In genomic region chr4:8442596-8443358, GRCh38 we compare ENCODE assay signal across 13 cellular contexts. TPM values are rescaled to one million over a fixed set of nuclear protein-coding genes. Genes with fewer than 3 reads are reported as not detected.
DNase-seq lines count a peak whose midpoint lies in the region; ATAC-seq, FAIRE-seq and TF ChIP-seq lines count a peak whose summit lies in the region.
"Had no signal": no experiment of that assay in that cellular context is flagged by ENCODE, and none has a peak within 500 bp of the region (broad histone marks: within the 10 kb centered on the region; RNA-seq: fewer than 3 reads in every experiment).

No MANE protein-coding gene starts in this region.

- RAD21 ChIA-PET in GM12878 (lab: Charles Lee; ENCODE audit: unreplicated experiment) = interaction anchor here (1.4 kb wide), 1 partner anchor 14 kb away, joined by 3 read pairs; no protein-coding TSS in a partner anchor

- DNase-seq in GM12878 (ENCODE audit: low read depth, low spot score) = no peak
- DNase-seq in Right ventricle myocardium inferior (ENCODE audit: missing footprints) = no peak
- DNase-seq in omental fat pad (ENCODE audit: low spot score) = no peak
- DNase-seq: activated gamma-delta T cell treated with Interleukin-2 at 50 U/mL for 16 hours; DMS153; NCI-H2107; stimulated activated CD4-positive, alpha-beta T cell treated with anti-CD3 and anti-CD28 coated beads, Interleukin-4, amount 100 ng/mL, for 1 hour had no signal

- no peak for ATAC-seq in GM12878
- no peak for ATAC-seq in GM18502 (IDR thresholded peaks at IDR 0.05; ENCODE audit: poor library complexity, unreplicated experiment)
- ATAC-seq in HG02885 (IDR thresholded peaks at IDR 0.05; ENCODE audit: poor library complexity, unreplicated experiment) = no peak
- ATAC-seq in Right ventricle myocardium inferior = no peak
- no peak for ATAC-seq in omental fat pad (ENCODE audit: low FRiP score)
- ATAC-seq: esophagus mucosa had no signal

- no TSS peak for BruUV-seq in GM12878 (replicated peaks; lab: Mats Ljungman, UMichigan)

- H3K79me2 ChIP-seq in GM12878 (ENCODE audit: control insufficient read depth, insufficient read depth, low read length) = peaks cover 63% of the 10 kb centered on the region

- no peak for FAIRE-seq in GM12878 (lab: Jason Lieb, UNC)

- 83% methylated on average over 10 of the region's 10 CpGs for WGBS in GM12878 (ENCODE audit: insufficient coverage, insufficient replicate concordance, low lambda C conversion rate, missing lambda C conversion rate)

- intact Hi-C loops in GM12878 (cut with micrococcal nuclease; ENCODE audit: unreplicated experiment) (no loop called here), Right ventricle myocardium inferior (cut with DNase I) (no loop called here)

- TF ChIP-seq EP300 in GM12878 (IDR thresholded peaks at IDR 0.05; ENCODE audit: borderline replicate concordance in 1 of 2, control insufficient read depth in 1 of 2, low read depth in 2 of 2, low read length in 2 of 2) = no peak

- H3K36me3 ChIP-seq in BLaER1 (peaks cover 50% of the 10 kb centered on the region), HUES48 (ENCODE audit: control insufficient read depth, insufficient read depth, low read length) (peaks cover 5% of the 10 kb centered on the region; the same call in 1 of the 2 replicates), GM12878 (ENCODE audit: control insufficient read depth in 2 of 2, insufficient read depth in 2 of 2, low read length in 1 of 2) (peaks cover 0 to 7% of the 10 kb centered on the region in 2 experiments; a peak in 3 of 4 replicates), muscle layer of duodenum (ENCODE audit: control insufficient read depth in 1 of 2, insufficient read depth in 2 of 2, low read length in 2 of 2) (peaks cover 7 to 19% of the 10 kb centered on the region in 2 donors)

- no peak overlapping the region for H2AFZ ChIP-seq in GM12878 (ENCODE audit: control insufficient read depth, low read depth, low read length)

- in situ Hi-C loops in GM12878 (cut with MboI) = no loop called here

- H3K27ac ChIP-seq in BLaER1 (no peak overlapping the region), HUES48 (ENCODE audit: low read depth, low read length) (no peak overlapping the region), GM12878 (ENCODE audit: control insufficient read depth, insufficient read depth) (no peak overlapping the region), muscle layer of duodenum (ENCODE audit: low read length) (no peak overlapping the region)

- no peak for TF ChIP-seq RAD21 in GM12878 (IDR thresholded peaks at IDR 0.05; ENCODE audit: insufficient read depth, low read depth, low read length)

- TF ChIP-seq CTCF in GM12878 (IDR thresholded peaks at IDR 0.05 in 2 of 3, conservative IDR thresholded peaks at IDR 0.05 in 1 of 3; ENCODE audit: control insufficient read depth in 2 of 3, extremely low read depth in 1 of 3, insufficient read depth in 1 of 3, low read depth in 3 of 3, low read length in 3 of 3) (0 out of 6 replicates have a peak, but pooled peaks of 1 of the 3 experiments have one; percentile 2), omental fat pad (IDR thresholded peaks at IDR 0.05) (no peak)

- H3K4me1 ChIP-seq in BLaER1 (peaks cover 42% of the 10 kb centered on the region), HUES48 (ENCODE audit: control insufficient read depth, insufficient read depth, low read length) (peaks cover 10% of the 10 kb centered on the region), GM12878 (ENCODE audit: control insufficient read depth, insufficient read depth, low read length) (peaks cover 9% of the 10 kb centered on the region; the same call in 1 of the 2 replicates), muscle layer of duodenum (ENCODE audit: control insufficient read depth in 1 of 2, insufficient read depth in 2 of 2, low read length in 2 of 2) (peaks cover 13 to 48% of the 10 kb centered on the region in 2 donors)

- H3K27me3 ChIP-seq in BLaER1 (no peaks in the 10 kb centered on the region), HUES48 (ENCODE audit: control insufficient read depth, insufficient read depth, low read length) (no peaks in the 10 kb centered on the region), GM12878 (replicated peaks in 1 of 2; ENCODE audit: control insufficient read depth in 2 of 2, insufficient read depth in 2 of 2, low read length in 1 of 2) (no peaks in the 10 kb centered on the region), muscle layer of duodenum (ENCODE audit: low read depth, low read length) (no peaks in the 10 kb centered on the region)

- peak overlapping the region; percentile 88 for H3K4me2 ChIP-seq in BLaER1
- H3K4me2 ChIP-seq in GM12878 (ENCODE audit: control insufficient read depth, insufficient read depth) = peak overlapping the region; percentile 73

- SMC1A ChIA-PET in GM12878 (lab: Charles Lee; ENCODE audit: uncharacterized antibody, unreplicated experiment) = interaction anchor here (1.1 kb wide), 1 partner anchor 14 kb away, joined by 3 read pairs; no protein-coding TSS in a partner anchor

- H3K9me3 ChIP-seq in BLaER1 = peaks cover 15% of the 10 kb centered on the region
- H3K9me3 ChIP-seq in HUES48 (ENCODE audit: control insufficient read depth, insufficient read depth, low read length) = no peaks in the 10 kb centered on the region
- H3K9me3 ChIP-seq in GM12878 (replicated peaks; ENCODE audit: control insufficient read depth, insufficient read depth, low read length) = peaks cover 1% of the 10 kb centered on the region; the same call in 1 of the 3 replicates
- H3K9me3 ChIP-seq in muscle layer of duodenum (ENCODE audit: control insufficient read depth in 1 of 2, low read length in 2 of 2) = no peaks in the 10 kb centered on the region

- H4K20me1 ChIP-seq in BLaER1 = peaks cover 71% of the 10 kb centered on the region
- H4K20me1 ChIP-seq in GM12878 (ENCODE audit: control insufficient read depth, insufficient read depth) = no peaks in the 10 kb centered on the region

- TF ChIP-seq POLR2A in GM12878 (IDR thresholded peaks at IDR 0.05; ENCODE audit: low read depth, low read length) = no peak

- CTCF ChIA-PET in GM12878 (lab: Yijun Ruan, JAX) = no interaction called here

- peak overlapping the region; percentile 98 for H3K4me3 ChIP-seq in BLaER1
- peak overlapping the region; percentile 72 for H3K4me3 ChIP-seq in HUES48 (ENCODE audit: low read depth, low read length)
- H3K4me3 ChIP-seq in GM12878 = peak overlapping the region; percentile 87; the same call in 1 of the 2 replicates
- H3K4me3 ChIP-seq in muscle layer of duodenum (ENCODE audit: low read depth in 1 of 2, low read length in 2 of 2) = peak overlapping the region; percentile 11 to 96

- POLR2A ChIA-PET in GM12878 (lab: Charles Lee) = no interaction called here

- H3K9ac ChIP-seq in BLaER1 = peak overlapping the region; percentile 79
- H3K9ac ChIP-seq in HUES48 (ENCODE audit: low read depth, low read length) = no peak overlapping the region
- H3K9ac ChIP-seq in GM12878 (ENCODE audit: control insufficient read depth, insufficient read depth, low read length) = no peak overlapping the region

TF ChIP-seq in GM12878, 131 proteins besides CTCF, POLR2A, EP300 and RAD21 (continues in another document):
- TF ChIP-seq ZNF24 (IDR thresholded peaks at IDR 0.05) (no peak), POU2F2 (IDR thresholded peaks at IDR 0.05; ENCODE audit: borderline replicate concordance, low read depth, low read length) (no peak), MEF2B (IDR thresholded peaks at IDR 0.05; ENCODE audit: partially characterized antibody, poor library complexity, severe bottlenecking) (no peak), EGR1 (IDR thresholded peaks at IDR 0.05; ENCODE audit: borderline replicate concordance in 1 of 2, low read depth in 2 of 2, low read length in 2 of 2) (no peak)

RNA-seq across cellular contexts. Expression of gene TRMT44, which starts 2.2 kb away (rescaled TPM):
- 102 and 111 TPM in 2 replicates for total RNA-seq in GM12878 (2013; cell fraction: nucleolus; rRNA removed)
- 11.3 and 15.8 TPM in 2 replicates for total RNA-seq in GM12878 (2014; rRNA removed)
- 8.5 and 9.2 TPM in 2 replicates for total RNA-seq in GM12878 (2014; rRNA removed; fragmentation: Illumina TruSeq; extraction: Trizol)
- total RNA-seq in GM12878 (2021) = 16.6 and 18.5 TPM in 2 replicates
- polyA plus RNA-seq in GM12878 (2011; ENCODE audit: low read depth) = 4.4 TPM
- polyA plus RNA-seq in GM12878 (2011; rRNA removed) = 9.2 and 10.0 TPM in 2 replicates
- polyA plus RNA-seq in GM12878 (2011; cell fraction: cytosol; rRNA removed) = 8.3 and 11.6 TPM in 2 replicates
- 35.3 and 35.5 TPM in 2 replicates for polyA plus RNA-seq in GM12878 (2011; cell fraction: nucleus; rRNA removed)
- polyA plus RNA-seq in GM12878 (2012) = 7.5 and 8.4 TPM in 2 replicates
- 7.0 and 7.2 TPM in 2 replicates for polyA plus RNA-seq in GM12878 (2014; fragmentation: Illumina TruSeq; extraction: Trizol)
- polyA plus RNA-seq in GM12878 (2014; fragmentation: Nextera tagmentation; extraction: Ambion mirVana) = 1 to 10 TPM; 1.3 to 2.3 TPM
- 12.8 and 14.1 TPM in 2 replicates for polyA plus RNA-seq in GM12878 (2014; rRNA removed)
- polyA plus RNA-seq in GM12878 (2016; fragmentation: Nextera tagmentation; extraction: Ambion mirVana) = 10 to 100 TPM; 11.1 to 11.5 TPM
- 11.7 and 15.8 TPM in 2 replicates for polyA minus RNA-seq in GM12878 (2011; rRNA and poly(A)+ RNA removed)
- 4.7 and 6.0 TPM in 2 replicates for polyA minus RNA-seq in GM12878 (2011; cell fraction: cytosol; rRNA and poly(A)+ RNA removed)
- polyA minus RNA-seq in GM12878 (2011; cell fraction: nucleus; rRNA and poly(A)+ RNA removed) = 27.3 and 51.9 TPM in 2 replicates
- 9.2 TPM for total RNA-seq in Right ventricle myocardium inferior
- 10 to 100 TPM; 18.1 to 28.3 (median 23.1) TPM for total RNA-seq in omental fat pad

RNA-seq across cellular contexts. Expression of gene ACOX3, which starts 2.3 kb away (rescaled TPM):
- total RNA-seq in GM12878 (2013; cell fraction: nucleolus; rRNA removed) = 33.3 and 40.4 TPM in 2 replicates
- total RNA-seq in GM12878 (2014; rRNA removed) = 20.3 and 23.7 TPM in 2 replicates
- 13.0 and 13.3 TPM in 2 replicates for total RNA-seq in GM12878 (2014; rRNA removed; fragmentation: Illumina TruSeq; extraction: Trizol)
- total RNA-seq in GM12878 (2021) = 23.6 and 26.4 TPM in 2 replicates
- 7.7 TPM for polyA plus RNA-seq in GM12878 (2011; ENCODE audit: low read depth)
- polyA plus RNA-seq in GM12878 (2011; rRNA removed) = 6.1 and 7.7 TPM in 2 replicates
- polyA plus RNA-seq in GM12878 (2011; cell fraction: cytosol; rRNA removed) = 8.0 and 9.1 TPM in 2 replicates
- 17.6 and 24.8 TPM in 2 replicates for polyA plus RNA-seq in GM12878 (2011; cell fraction: nucleus; rRNA removed)
- polyA plus RNA-seq in GM12878 (2012) = 13.9 and 18.9 TPM in 2 replicates
- 14.5 and 19.4 TPM in 2 replicates for polyA plus RNA-seq in GM12878 (2014; fragmentation: Illumina TruSeq; extraction: Trizol)
- polyA plus RNA-seq in GM12878 (2014; fragmentation: Nextera tagmentation; extraction: Ambion mirVana) = 1 to 10 TPM; 2.0 to 2.6 TPM
- 13.1 and 13.6 TPM in 2 replicates for polyA plus RNA-seq in GM12878 (2014; rRNA removed)
- polyA plus RNA-seq in GM12878 (2016; fragmentation: Nextera tagmentation; extraction: Ambion mirVana) = 10 to 100 TPM; 21.5 to 24.5 TPM
- polyA minus RNA-seq in GM12878 (2011; rRNA and poly(A)+ RNA removed) = 8.2 and 9.2 TPM in 2 replicates
- 3.8 and 4.0 TPM in 2 replicates for polyA minus RNA-seq in GM12878 (2011; cell fraction: cytosol; rRNA and poly(A)+ RNA removed)
- 9.6 and 10.5 TPM in 2 replicates for polyA minus RNA-seq in GM12878 (2011; cell fraction: nucleus; rRNA and poly(A)+ RNA removed)
- 25.3 TPM for total RNA-seq in Right ventricle myocardium inferior
- 10 to 100 TPM; 14.7 to 28.2 (median 23.6) TPM for total RNA-seq in omental fat pad
